ENCODE assay signal across 9 cellular contexts in the genomic region with DNA sequence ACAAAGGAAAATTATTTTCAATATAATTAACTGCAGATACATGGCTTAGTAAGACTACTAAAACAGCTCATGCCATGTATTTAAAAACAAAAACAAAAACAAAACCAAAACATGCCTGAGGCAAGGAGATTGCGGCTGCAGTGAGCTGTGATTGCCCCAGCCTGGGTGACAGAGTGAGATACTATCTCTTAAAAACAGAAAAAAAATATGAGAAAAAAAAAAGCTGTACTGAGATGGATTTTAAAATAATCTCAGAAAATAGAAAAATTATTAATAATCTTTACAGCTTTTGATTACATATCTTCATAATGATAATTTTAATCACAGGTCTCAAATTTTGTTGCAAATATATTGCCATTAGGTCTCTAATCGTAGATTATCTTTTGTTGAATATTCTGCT. TPM values are rescaled to one million over a fixed set of nuclear protein-coding genes. Genes with fewer than 3 reads are reported as not detected.
A peak's percentile ranks its signal among the peaks of the same experiment; 100 is the strongest.
DNase-seq lines count a peak whose midpoint lies in the region; ATAC-seq, FAIRE-seq and TF ChIP-seq lines count a peak whose summit lies in the region.
"Had no signal": no experiment of that assay in that cellular context is flagged by ENCODE, and none has a peak within 500 bp of the region (broad histone marks: within the 10 kb centered on the region; RNA-seq: fewer than 3 reads in every experiment).

No MANE protein-coding gene starts in this region.

- H3F3A ChIP-seq in neural progenitor cell (ENCODE audit: low read depth) = no peaks in the 10 kb centered on the region

- H4K20me1 ChIP-seq in keratinocyte (ENCODE audit: control insufficient read depth, extremely low read depth, insufficient read depth, low read length) (no peaks in the 10 kb centered on the region), neural progenitor cell (ENCODE audit: low read depth) (no peaks in the 10 kb centered on the region)

- H3K9me3 ChIP-seq in CD4-positive, alpha-beta memory T cell (ENCODE audit: control insufficient read depth in 1 of 2, low read length in 2 of 2) = no peaks in the 10 kb centered on the region
- H3K9me3 ChIP-seq in keratinocyte (ENCODE audit: control insufficient read depth, low read depth, low read length) (no peaks in the 10 kb centered on the region), aorta (ENCODE audit: control insufficient read depth, low read length) (no peaks in the 10 kb centered on the region), suprapubic skin (no peaks in the 10 kb centered on the region), neural progenitor cell (ENCODE audit: low read depth) (no peaks in the 10 kb centered on the region)

- H3K4me2 ChIP-seq in keratinocyte (ENCODE audit: control insufficient read depth, extremely low read depth, insufficient read depth, low read depth, low read length) (peak overlapping the region; percentile 45), neural progenitor cell (no peak overlapping the region)

- H3K9ac ChIP-seq in keratinocyte (ENCODE audit: control insufficient read depth, extremely low read depth, insufficient read depth, low read length) (no peak overlapping the region), neural progenitor cell (no peak overlapping the region)

- H3K9me1 ChIP-seq in keratinocyte (ENCODE audit: control insufficient read depth, extremely low read depth, insufficient read depth, low read length) = no peaks in the 10 kb centered on the region

- dilution Hi-C loops in keratinocyte (cut with MboI; ENCODE audit: extremely low pct_ligation_motif_present, low sequenced_read_pairs) = no loop called here

- peak overlapping the region; percentile 45 to 81 (median 66) for H3K4me3 Mint-ChIP-seq in CD4-positive, alpha-beta memory T cell
- H3K4me3 Mint-ChIP-seq in HFFc6 (peak overlapping the region; percentile 75), activated B cell treated with CpG ODN at 0.5 μM for 24 hours (no peak overlapping the region), neural progenitor cell (no peak overlapping the region)

- peaks cover 6 to 9% (median 8%) of the 10 kb centered on the region in 4 donors for H3K4me1 Mint-ChIP-seq in CD4-positive, alpha-beta memory T cell
- H3K4me1 Mint-ChIP-seq in HFFc6 (ENCODE audit: low read depth) (peaks cover 11% of the 10 kb centered on the region), activated B cell treated with CpG ODN at 0.5 μM for 24 hours (peaks cover 7% of the 10 kb centered on the region), neural progenitor cell (peaks cover 4% of the 10 kb centered on the region)

- no peak overlapping the region for H3K27ac ChIP-seq in CD4-positive, alpha-beta memory T cell (ENCODE audit: low read depth, low read length)
- H3K27ac ChIP-seq in keratinocyte (ENCODE audit: control insufficient read depth, insufficient read depth, low read length) (no peak overlapping the region), aorta (ENCODE audit: low read depth in 1 of 2, low read length in 2 of 2) (no peak overlapping the region), suprapubic skin (no peak overlapping the region), neural progenitor cell (no peak overlapping the region)

- peak in 2 of 5 donors; percentile 10 to 14 for DNase-seq in CD4-positive, alpha-beta memory T cell
- DNase-seq in HFFc6 (peak; percentile 13), activated B cell treated with CpG ODN at 0.5 μM for 24 hours (no peak), keratinocyte (ENCODE audit: low read depth, low spot score) (no peak), aorta (no peak), suprapubic skin (ENCODE audit: low spot score in 2 of 2) (no peak), neural progenitor cell (ENCODE audit: low spot score) (no peak)
- DNase-seq: NK-92 treated with Interleukin-12 subunit alpha and Interleukin-12 subunit beta, amount 100 ng/mL, for 24 hours had no signal

- H3K27ac Mint-ChIP-seq in CD4-positive, alpha-beta memory T cell = peak overlapping the region in 6 of 7 donors; percentile 28 to 84 (median 61)
- H3K27ac Mint-ChIP-seq in HFFc6 (no peak overlapping the region), activated B cell treated with CpG ODN at 0.5 μM for 24 hours (peak overlapping the region; percentile 55), neural progenitor cell (no peak overlapping the region)

- 48 to 58% methylated on average over 2 of the region's 2 CpGs for WGBS in aorta, 2 donors
- WGBS in suprapubic skin = 38% methylated on average over 2 of the region's 2 CpGs

- H3K36me3 Mint-ChIP-seq in CD4-positive, alpha-beta memory T cell = no peaks in the 10 kb centered on the region
- H3K36me3 Mint-ChIP-seq in HFFc6 (ENCODE audit: low read depth) (no peaks in the 10 kb centered on the region), activated B cell treated with CpG ODN at 0.5 μM for 24 hours (ENCODE audit: low read depth) (no peaks in the 10 kb centered on the region), neural progenitor cell (no peaks in the 10 kb centered on the region)

- H3K4me1 ChIP-seq in CD4-positive, alpha-beta memory T cell (ENCODE audit: insufficient read depth, low read length) = peaks cover 3% of the 10 kb centered on the region
- H3K4me1 ChIP-seq in keratinocyte (ENCODE audit: control insufficient read depth, extremely low read depth, insufficient read depth, low read length) (no peaks in the 10 kb centered on the region), aorta (ENCODE audit: control insufficient read depth in 1 of 2, insufficient read depth in 2 of 2, low read length in 2 of 2) (no peaks in the 10 kb centered on the region), suprapubic skin (peaks cover 7% of the 10 kb centered on the region), neural progenitor cell (no peaks in the 10 kb centered on the region)

- peaks cover 0 to 2% of the 10 kb centered on the region in 2 donors for H3K27me3 Mint-ChIP-seq in CD4-positive, alpha-beta memory T cell
- H3K27me3 Mint-ChIP-seq in HFFc6 (ENCODE audit: insufficient read depth) (peaks cover 4% of the 10 kb centered on the region), activated B cell treated with CpG ODN at 0.5 μM for 24 hours (no peaks in the 10 kb centered on the region), neural progenitor cell (ENCODE audit: insufficient read depth, low read depth) (no peaks in the 10 kb centered on the region)

- H3K79me2 ChIP-seq in keratinocyte (ENCODE audit: control insufficient read depth, insufficient read depth, low read length) (no peaks in the 10 kb centered on the region), neural progenitor cell (ENCODE audit: low read depth) (no peaks in the 10 kb centered on the region)

- intact Hi-C loops in CD4-positive, alpha-beta memory T cell (cut with micrococcal nuclease) = loop anchor here (1.0 to 2.0 kb wide), 2 partner anchors 136 to 208 kb away; no protein-coding TSS in a partner anchor
- intact Hi-C loops in activated B cell treated with CpG ODN at 0.5 μM for 24 hours (cut with micrococcal nuclease) = loop anchor here (1.0 to 2.0 kb wide), 5 partner anchors 22 to 208 kb away; a partner anchor contains a TSS
- intact Hi-C loops in aorta (cut with DNase I) = loop anchor here in 1 of 2 donors (5.0 to 10.0 kb wide), 2 partner anchors 138 to 211 kb away; no protein-coding TSS in a partner anchor

- peak overlapping the region; percentile 59 for H2AFZ ChIP-seq in keratinocyte (ENCODE audit: control insufficient read depth, low read length)
- H2AFZ ChIP-seq in neural progenitor cell (replicated peaks) = no peak overlapping the region

- TF ChIP-seq CTCF in HFFc6 (IDR thresholded peaks at IDR 0.05) = no peak
- TF ChIP-seq CTCF in activated B cell treated with CpG ODN at 0.5 μM for 24 hours (IDR thresholded peaks at IDR 0.05) = no peak
- TF ChIP-seq CTCF in keratinocyte (optimal IDR thresholded peaks at IDR 0.05 in 1 of 3, IDR thresholded peaks at IDR 0.05 in 1 of 3, conservative IDR thresholded peaks at IDR 0.05 in 1 of 3; ENCODE audit: extremely low read depth in 1 of 3, insufficient read depth in 2 of 3, low read length in 3 of 3) = no peak
- TF ChIP-seq CTCF in suprapubic skin (IDR thresholded peaks at IDR 0.05) = no peak
- no peak for TF ChIP-seq CTCF in neural progenitor cell (IDR thresholded peaks at IDR 0.05)

- ATAC-seq in activated B cell treated with CpG ODN at 0.5 μM for 24 hours (ENCODE audit: low read depth) (no peak), aorta (ENCODE audit: low FRiP score) (no peak), HG03135 (IDR thresholded peaks at IDR 0.05; ENCODE audit: unreplicated experiment) (no peak)

- H3K9me3 Mint-ChIP-seq in CD4-positive, alpha-beta memory T cell = no peaks in the 10 kb centered on the region
- H3K9me3 Mint-ChIP-seq in HFFc6 (no peaks in the 10 kb centered on the region), activated B cell treated with CpG ODN at 0.5 μM for 24 hours (no peaks in the 10 kb centered on the region), neural progenitor cell (no peaks in the 10 kb centered on the region)

- H3K27me3 ChIP-seq in CD4-positive, alpha-beta memory T cell (ENCODE audit: insufficient read depth, low read length) = no peaks in the 10 kb centered on the region
- H3K27me3 ChIP-seq in keratinocyte (ENCODE audit: control insufficient read depth, extremely low read depth, insufficient read depth, low read length) = no peaks in the 10 kb centered on the region
- no peaks in the 10 kb centered on the region for H3K27me3 ChIP-seq in aorta (ENCODE audit: control insufficient read depth in 1 of 2, insufficient read depth in 2 of 2, low read length in 1 of 2)
- H3K27me3 ChIP-seq in suprapubic skin = no peaks in the 10 kb centered on the region
- no peaks in the 10 kb centered on the region for H3K27me3 ChIP-seq in neural progenitor cell

- TF ChIP-seq EP300 in suprapubic skin (IDR thresholded peaks at IDR 0.05) = no peak

- POLR2A ChIA-PET in CD4-positive, alpha-beta memory T cell (lab: Charles Lee; ENCODE audit: partially characterized antibody) = interaction anchor here (0.8 to 2.3 kb wide), 5 partner anchors 24 to 270 kb away, joined by 3 to 11 read pairs (median 4); a partner anchor contains a TSS
- POLR2A ChIA-PET in activated B cell treated with CpG ODN at 0.5 μM for 24 hours (lab: Charles Lee) = interaction anchor here (0.8 to 3.1 kb wide), 5 partner anchors 26 to 271 kb away, joined by 3 to 15 read pairs (median 4); a partner anchor contains a TSS

- no peak for TF ChIP-seq POLR2A in suprapubic skin (IDR thresholded peaks at IDR 0.05)

- no peaks in the 10 kb centered on the region for H3K36me3 ChIP-seq in CD4-positive, alpha-beta memory T cell (ENCODE audit: insufficient read depth, low read length)
- H3K36me3 ChIP-seq in keratinocyte (ENCODE audit: control insufficient read depth in 2 of 2, extremely low read depth in 1 of 2, insufficient read depth in 2 of 2, low read length in 2 of 2) (no peaks in the 10 kb centered on the region), aorta (ENCODE audit: control insufficient read depth in 1 of 2, insufficient read depth in 2 of 2, low read length in 1 of 2) (no peaks in the 10 kb centered on the region), suprapubic skin (no peaks in the 10 kb centered on the region), neural progenitor cell (no peaks in the 10 kb centered on the region)

- no peak for FAIRE-seq in keratinocyte (lab: Jason Lieb, UNC)

- H3K4me3 ChIP-seq in CD4-positive, alpha-beta memory T cell (ENCODE audit: low read length in 2 of 2) = no peak overlapping the region
- no peak overlapping the region for H3K4me3 ChIP-seq in keratinocyte (ENCODE audit: control insufficient read depth in 2 of 3, extremely low read depth in 1 of 3, insufficient read depth in 2 of 3, low read depth in 1 of 3, low read length in 3 of 3)
- no peak overlapping the region for H3K4me3 ChIP-seq in aorta (ENCODE audit: low read length in 2 of 2)
- no peak overlapping the region for H3K4me3 ChIP-seq in suprapubic skin
- H3K4me3 ChIP-seq in neural progenitor cell = no peak overlapping the region

- CTCF ChIA-PET in CD4-positive, alpha-beta memory T cell (lab: Charles Lee; ENCODE audit: partially characterized antibody) = interaction anchor here (0.6 to 6.2 kb wide), 28 partner anchors 8 to 268 kb away, joined by 3 to 91 read pairs (median 4); a partner anchor contains a TSS
- CTCF ChIA-PET in activated B cell treated with CpG ODN at 0.5 μM for 24 hours (lab: Charles Lee) = interaction anchor here (0.5 to 2.4 kb wide), 24 partner anchors 8 to 342 kb away, joined by 3 to 67 read pairs (median 4); a partner anchor contains a TSS

RNA-seq across cellular contexts. Expression of a gene that starts 24.0 kb away (rescaled TPM):
- total RNA-seq in CD4-positive, alpha-beta memory T cell = 1 to 10 TPM; 5.0 to 5.5 TPM
- polyA plus RNA-seq in CD4-positive, alpha-beta memory T cell = 1 to 10 TPM; 2.8 to 3.8 TPM
- total RNA-seq in HFFc6 (2021; fragmentation: NEBNext Ultra II Directional; extraction: Animal tissue kit (Norgen Biotek cat#: 25700)) = 1 to 10 TPM; 3.6 to 5.2 (median 4.5) TPM
- total RNA-seq in activated B cell treated with CpG ODN at 0.5 μM for 24 hours (3.5 and 4.5 TPM in 2 replicates), aorta (1 to 10 TPM; 1.8 to 2.7 TPM), suprapubic skin (1 to 10 TPM; 3.6 to 5.9 (median 4.4) TPM), neural progenitor cell (ENCODE audit: low replicate concordance) (20.8 and 34.4 TPM in 2 replicates)
- polyA plus RNA-seq in keratinocyte (2.8 to 5.6 TPM (median 2.9 TPM) in 3 replicates), aorta (1 to 10 TPM; 1.7 to 4.1 TPM)
- polyA plus RNA-seq in keratinocyte (2011; ENCODE audit: low read depth) = 2.4 TPM
- 1.8 and 4.4 TPM in 2 replicates for polyA plus RNA-seq in keratinocyte (2011; cell fraction: cytosol; rRNA removed)
- polyA plus RNA-seq in keratinocyte (2011; cell fraction: nucleus; rRNA removed) = 4.1 and 4.2 TPM in 2 replicates
- 1.7 and 2.3 TPM in 2 replicates for polyA plus RNA-seq in keratinocyte (2012; ENCODE audit: low replicate concordance)
- 0.66 to 3.7 TPM (median 2.4 TPM) in 3 replicates for polyA minus RNA-seq in keratinocyte
- 1.7 TPM for polyA minus RNA-seq in keratinocyte (2011; cell fraction: cytosol; rRNA and poly(A)+ RNA removed)
- polyA minus RNA-seq in keratinocyte (2011; cell fraction: nucleus; rRNA and poly(A)+ RNA removed) = 1.9 and 3.4 TPM in 2 replicates

Comparison
In these comparisons a context has a peak if more than half of its experiments do, and no peak if none do; other contexts are left out.
1. H3K27ac Mint-ChIP-seq: peak in CD4-positive, alpha-beta memory T cell (6 of 7) and activated B cell treated with CpG ODN at 0.5 μM for 24 hours (single experiment); none in HFFc6 (single experiment) and neural progenitor cell (single experiment).
2. H3K4me3 Mint-ChIP-seq: peak in CD4-positive, alpha-beta memory T cell (8 of 8) and HFFc6 (single experiment); none in activated B cell treated with CpG ODN at 0.5 μM for 24 hours (single experiment) and neural progenitor cell (single experiment).